Comparison of ENCODE assay signal across 8 cellular contexts in genomic region chr21:14762734-14763694, GRCh38.
A peak's percentile ranks its signal among the peaks of the same experiment; 100 is the strongest.
DNase-seq lines count a peak whose midpoint lies in the region; ATAC-seq lines count a peak whose summit lies in the region.

No MANE protein-coding gene starts in this region.

- H3K4me3 Mint-ChIP-seq in activated T-cell treated with anti-CD3 and anti-CD28 coated beads, Interleukin-2, amount 50 U/mL, for 4 hours: no peak overlapping the region
- H3K4me3 Mint-ChIP-seq in activated T-cell treated with anti-CD3 and anti-CD28 coated beads, Interleukin-2, amount 50 U/mL, for 24 hours: no peak overlapping the region
- no peak overlapping the region for H3K4me3 Mint-ChIP-seq in T-helper 17 cell
- H3K4me3 Mint-ChIP-seq in naive thymus-derived CD4-positive, alpha-beta T cell: no peak overlapping the region

- no peak for DNase-seq in activated T-cell treated with anti-CD3 and anti-CD28 coated beads, Interleukin-2, amount 50 U/mL, for 4 hours
- DNase-seq in activated T-cell treated with anti-CD3 and anti-CD28 coated beads, Interleukin-2, amount 50 U/mL, for 24 hours: no peak
- no peak for DNase-seq in T-helper 17 cell
- DNase-seq in naive thymus-derived CD4-positive, alpha-beta T cell: peak in 3 of 9 donors; percentile 11 to 20 (median 15)
- no peak for DNase-seq in NCI-H2107 (lab: John Stamatoyannopoulos, UW)
- no peak for DNase-seq in NCI-H146 treated with DMSO at 0.1 percent for 48 hours (lab: John Stamatoyannopoulos, UW; ENCODE audit: unreplicated experiment)
- no peak for DNase-seq in stimulated activated CD4-positive, alpha-beta T cell treated with anti-CD3 and anti-CD28 coated beads, Interleukin-4, amount 100 ng/mL, for 24 hours

- H3K4me1 Mint-ChIP-seq in activated T-cell treated with anti-CD3 and anti-CD28 coated beads, Interleukin-2, amount 50 U/mL, for 4 hours (ENCODE audit: low read depth): peaks cover 2% of the 10 kb centered on the region
- H3K4me1 Mint-ChIP-seq in activated T-cell treated with anti-CD3 and anti-CD28 coated beads, Interleukin-2, amount 50 U/mL, for 24 hours (ENCODE audit: low read depth): peaks cover 3% of the 10 kb centered on the region
- H3K4me1 Mint-ChIP-seq in T-helper 17 cell: no peaks in the 10 kb centered on the region
- H3K4me1 Mint-ChIP-seq in naive thymus-derived CD4-positive, alpha-beta T cell: peaks cover 0 to 8% (median 6%) of the 10 kb centered on the region in 7 donors

- H3K27me3 Mint-ChIP-seq in activated T-cell treated with anti-CD3 and anti-CD28 coated beads, Interleukin-2, amount 50 U/mL, for 4 hours (ENCODE audit: low read depth): no peaks in the 10 kb centered on the region
- no peaks in the 10 kb centered on the region for H3K27me3 Mint-ChIP-seq in activated T-cell treated with anti-CD3 and anti-CD28 coated beads, Interleukin-2, amount 50 U/mL, for 24 hours
- H3K27me3 Mint-ChIP-seq in T-helper 17 cell: no peaks in the 10 kb centered on the region
- no peaks in the 10 kb centered on the region for H3K27me3 Mint-ChIP-seq in naive thymus-derived CD4-positive, alpha-beta T cell

- H3K4me1 ChIP-seq in naive thymus-derived CD4-positive, alpha-beta T cell (ENCODE audit: control insufficient read depth in 2 of 2, insufficient read depth in 2 of 2, low read length in 2 of 2): peaks cover 0 to 10% of the 10 kb centered on the region in 2 donors

- ATAC-seq in activated T-cell treated with anti-CD3 and anti-CD28 coated beads, Interleukin-2, amount 50 U/mL, for 4 hours: peak; percentile 83 to 89
- peak; percentile 94 for ATAC-seq in HG03097 (IDR thresholded peaks at IDR 0.05; ENCODE audit: low FRiP score, unreplicated experiment)
- peak; percentile 79 for ATAC-seq in T-helper 17 cell
- ATAC-seq in naive thymus-derived CD4-positive, alpha-beta T cell: peak; percentile 84

- no peaks in the 10 kb centered on the region for H3K36me3 ChIP-seq in naive thymus-derived CD4-positive, alpha-beta T cell (ENCODE audit: control insufficient read depth in 2 of 3, insufficient read depth in 3 of 3, low read length in 3 of 3)

- no peak overlapping the region for H3K27ac Mint-ChIP-seq in activated T-cell treated with anti-CD3 and anti-CD28 coated beads, Interleukin-2, amount 50 U/mL, for 24 hours
- H3K27ac Mint-ChIP-seq in T-helper 17 cell: no peak overlapping the region
- no peak overlapping the region for H3K27ac Mint-ChIP-seq in naive thymus-derived CD4-positive, alpha-beta T cell

- H3K9me3 Mint-ChIP-seq in activated T-cell treated with anti-CD3 and anti-CD28 coated beads, Interleukin-2, amount 50 U/mL, for 4 hours: no peaks in the 10 kb centered on the region
- H3K9me3 Mint-ChIP-seq in activated T-cell treated with anti-CD3 and anti-CD28 coated beads, Interleukin-2, amount 50 U/mL, for 24 hours: no peaks in the 10 kb centered on the region
- H3K9me3 Mint-ChIP-seq in naive thymus-derived CD4-positive, alpha-beta T cell: peaks cover 0 to 8% (median 0%) of the 10 kb centered on the region in 11 donors

- peak overlapping the region; percentile 21 for H3K4me3 ChIP-seq in naive thymus-derived CD4-positive, alpha-beta T cell (ENCODE audit: low read length)

- H3K9me3 ChIP-seq in T-helper 17 cell (ENCODE audit: control insufficient read depth, low read length, poor library complexity, severe bottlenecking): no peaks in the 10 kb centered on the region
- H3K9me3 ChIP-seq in naive thymus-derived CD4-positive, alpha-beta T cell (ENCODE audit: control insufficient read depth in 2 of 3, low read length in 3 of 3): no peaks in the 10 kb centered on the region

- H3K27ac ChIP-seq in naive thymus-derived CD4-positive, alpha-beta T cell (ENCODE audit: low read depth, low read length): peak overlapping the region; percentile 26

- CTCF ChIA-PET in naive thymus-derived CD4-positive, alpha-beta T cell (lab: Charles Lee): interaction anchor here (0.6 kb wide), 1 partner anchor 22 kb away, joined by 3 read pairs; no protein-coding TSS in a partner anchor

- no peaks in the 10 kb centered on the region for H3K36me3 Mint-ChIP-seq in activated T-cell treated with anti-CD3 and anti-CD28 coated beads, Interleukin-2, amount 50 U/mL, for 4 hours (ENCODE audit: insufficient read depth)
- no peaks in the 10 kb centered on the region for H3K36me3 Mint-ChIP-seq in activated T-cell treated with anti-CD3 and anti-CD28 coated beads, Interleukin-2, amount 50 U/mL, for 24 hours (ENCODE audit: low read depth)
- no peaks in the 10 kb centered on the region for H3K36me3 Mint-ChIP-seq in T-helper 17 cell (ENCODE audit: low read depth)
- peaks cover 0 to 8% (median 0%) of the 10 kb centered on the region in 5 donors for H3K36me3 Mint-ChIP-seq in naive thymus-derived CD4-positive, alpha-beta T cell

- intact Hi-C loops in naive thymus-derived CD4-positive, alpha-beta T cell (cut with micrococcal nuclease): loop anchor here (1.0 to 10.0 kb wide), 4 partner anchors 51 to 380 kb away; partner anchors contain the start of genes HSPA13 (in 1 of the 2) and NRIP1 (in 1 of the 2)

- POLR2A ChIA-PET in naive thymus-derived CD4-positive, alpha-beta T cell (lab: Charles Lee): interaction anchor here (1.1 kb wide), 1 partner anchor 302 kb away, joined by 4 read pairs; no protein-coding TSS in a partner anchor

- H3K27me3 ChIP-seq in naive thymus-derived CD4-positive, alpha-beta T cell (ENCODE audit: control insufficient read depth in 2 of 2, insufficient read depth in 2 of 2, low read length in 2 of 2): no peaks in the 10 kb centered on the region
